ENCODE assay signal across 24 cellular contexts in genomic region chr7:103082497-103082896, GRCh38.
"Had no signal": no experiment of that assay in that cellular context is flagged by ENCODE, and none has a peak within 500 bp of the region (broad histone marks: within the 10 kb centered on the region; RNA-seq: fewer than 3 reads in every experiment).

No MANE protein-coding gene starts in this region.

- H3K9me3 ChIP-seq: MG63, Peyer's patch, SJCRH30 had no signal

- FAIRE-seq: HTR-8/SVneo had no signal

- H3K27ac ChIP-seq: HL-60, PC-9, Peyer's patch, SJCRH30 had no signal

- H3K4me1 ChIP-seq: Peyer's patch, SJCRH30 had no signal

- H3K4me3 ChIP-seq: MG63, PC-9, Peyer's patch, SJCRH30 had no signal

- DNase-seq: KBM-7, MG63, NCI-H1092, NCI-H1105 treated with DMSO at 0.1 percent for 48 hours, NCI-H1417 treated with DMSO at 0.1 percent for 48 hours, NCI-H187, NCI-H2029, NCI-H2081 treated with DMSO at 0.1 percent for 48 hours, NCI-H2171, NCI-H226, NCI-H446, NCI-H510A, NCI-H524 treated with DMSO at 0.1 percent for 48 hours, NCI-H69, NCI-H774, OCI-M1, PC-9, Peyer's patch, SHP77 treated with DMSO at 0.1 percent for 48 hours, SJCRH30 had no signal

- H3K27me3 ChIP-seq: MG63, Peyer's patch, SJCRH30 had no signal

- H2AFZ ChIP-seq: PC-9 had no signal

- H3K4me2 ChIP-seq: PC-9 had no signal

- ATAC-seq: Right ventricle myocardium inferior, SK-N-SH treated with all-trans-retinoic acid at 6 μM for 48 hours had no signal
